ENCODE assay signal across 10 cellular contexts in the genomic region with DNA sequence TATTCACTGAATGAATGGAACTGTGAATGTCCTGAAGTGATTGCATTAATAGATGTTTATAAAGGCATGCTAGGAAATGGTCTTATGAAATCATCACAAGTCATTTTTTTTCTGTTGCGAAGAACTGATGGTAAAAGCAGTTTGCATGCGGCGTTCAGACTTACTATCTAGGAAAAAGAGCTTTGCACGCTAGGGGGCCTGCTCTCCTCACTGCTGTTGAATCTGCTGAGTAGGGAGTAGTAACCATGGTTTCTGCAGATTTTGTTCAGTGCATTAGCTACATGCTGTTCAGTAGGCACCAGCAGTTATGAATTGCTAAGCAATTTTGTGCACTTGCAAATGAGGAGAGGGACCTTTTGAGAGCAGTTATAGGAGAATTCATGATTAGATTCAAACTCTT. TPM values are rescaled to one million over a fixed set of nuclear protein-coding genes. Genes with fewer than 3 reads are reported as not detected.
DNase-seq lines count a peak whose midpoint lies in the region; ATAC-seq and TF ChIP-seq lines count a peak whose summit lies in the region.
"Had no signal": no experiment of that assay in that cellular context is flagged by ENCODE, and none has a peak within 500 bp of the region (broad histone marks: within the 10 kb centered on the region; RNA-seq: fewer than 3 reads in every experiment).

No MANE protein-coding gene starts in this region.

- DNase-seq in NCI-H146 (lab: John Stamatoyannopoulos, UW) (peak; percentile 4), NCI-H146 treated with DMSO at 0.1 percent for 48 hours (lab: John Stamatoyannopoulos, UW; ENCODE audit: unreplicated experiment) (no peak), WTC11 (ENCODE audit: low spot score) (peak; percentile 19), hepatocyte (ENCODE audit: low spot score) (peak; percentile 87), skeletal muscle cell (ENCODE audit: low read depth) (peak; percentile 76), NCI-H2196 (lab: John Stamatoyannopoulos, UW; ENCODE audit: unreplicated experiment) (no peak), SHP77 (lab: John Stamatoyannopoulos, UW) (no peak)
- DNase-seq in activated naive CD8-positive, alpha-beta T cell treated with anti-CD3 and anti-CD28 coated beads, Interleukin-2, amount 50 U/mL, for 24 hours = no peak
- DNase-seq: stimulated activated naive CD8-positive, alpha-beta T cell treated with anti-CD3 and anti-CD28 coated beads, Interleukin-15, amount 100 ng/mL, for 72 hours had no signal

- H3K4me3 ChIP-seq in hepatocyte = no peak overlapping the region
- no peak overlapping the region for H3K4me3 ChIP-seq in skeletal muscle cell (ENCODE audit: low read depth, low read length)

- no peaks in the 10 kb centered on the region for H4K20me1 ChIP-seq in hepatocyte (ENCODE audit: insufficient read depth, poor library complexity, severe bottlenecking)

- peaks cover 90% of the 10 kb centered on the region for H3K36me3 Mint-ChIP-seq in WTC11
- H3K36me3 Mint-ChIP-seq in activated naive CD8-positive, alpha-beta T cell treated with anti-CD3 and anti-CD28 coated beads, Interleukin-2, amount 50 U/mL, for 24 hours (ENCODE audit: low read depth) = peaks cover 67% of the 10 kb centered on the region

- CTCF ChIA-PET in WTC11 (lab: Charles Lee) = interaction anchor here (0.6 kb wide), 1 partner anchor 12 kb away, joined by 3 read pairs; no protein-coding TSS in a partner anchor

- H3K79me2 ChIP-seq in hepatocyte = no peaks in the 10 kb centered on the region

- H3K9me3 Mint-ChIP-seq in WTC11 = no peaks in the 10 kb centered on the region
- no peaks in the 10 kb centered on the region for H3K9me3 Mint-ChIP-seq in activated naive CD8-positive, alpha-beta T cell treated with anti-CD3 and anti-CD28 coated beads, Interleukin-2, amount 50 U/mL, for 24 hours
- H3K9me3 Mint-ChIP-seq: stimulated activated naive CD8-positive, alpha-beta T cell treated with anti-CD3 and anti-CD28 coated beads, Interleukin-15, amount 100 ng/mL, for 72 hours had no signal

- H2AFZ ChIP-seq in hepatocyte = no peak overlapping the region

- H3K27ac Mint-ChIP-seq in WTC11 = no peak overlapping the region
- no peak overlapping the region for H3K27ac Mint-ChIP-seq in activated naive CD8-positive, alpha-beta T cell treated with anti-CD3 and anti-CD28 coated beads, Interleukin-2, amount 50 U/mL, for 24 hours
- H3K27ac Mint-ChIP-seq: B cell; stimulated activated naive CD8-positive, alpha-beta T cell treated with anti-CD3 and anti-CD28 coated beads, Interleukin-15, amount 100 ng/mL, for 72 hours had no signal

- H3K9me3 ChIP-seq in hepatocyte (ENCODE audit: low read depth) = no peaks in the 10 kb centered on the region

- H3K4me2 ChIP-seq in hepatocyte = no peak overlapping the region

- 0 out of 2 replicates have a peak, but pooled peaks have one; percentile 38 for ATAC-seq in WTC11
- no peak for ATAC-seq in activated naive CD8-positive, alpha-beta T cell treated with anti-CD3 and anti-CD28 coated beads, Interleukin-2, amount 50 U/mL, for 24 hours
- ATAC-seq: stimulated activated naive CD8-positive, alpha-beta T cell treated with anti-CD3 and anti-CD28 coated beads, Interleukin-15, amount 100 ng/mL, for 72 hours had no signal

- TF ChIP-seq CTCF in WTC11 (IDR thresholded peaks at IDR 0.05) (no peak), hepatocyte (IDR thresholded peaks at IDR 0.05; ENCODE audit: poor library complexity) (peak; percentile 85)

- peaks cover 4% of the 10 kb centered on the region for H3K4me1 ChIP-seq in hepatocyte (ENCODE audit: insufficient read depth)

- H3K27me3 Mint-ChIP-seq in WTC11 (ENCODE audit: low read depth) = no peaks in the 10 kb centered on the region
- H3K27me3 Mint-ChIP-seq in activated naive CD8-positive, alpha-beta T cell treated with anti-CD3 and anti-CD28 coated beads, Interleukin-2, amount 50 U/mL, for 24 hours = no peaks in the 10 kb centered on the region
- H3K27me3 Mint-ChIP-seq: B cell; stimulated activated naive CD8-positive, alpha-beta T cell treated with anti-CD3 and anti-CD28 coated beads, Interleukin-15, amount 100 ng/mL, for 72 hours had no signal

- no peaks in the 10 kb centered on the region for H3K4me1 Mint-ChIP-seq in WTC11
- no peaks in the 10 kb centered on the region for H3K4me1 Mint-ChIP-seq in activated naive CD8-positive, alpha-beta T cell treated with anti-CD3 and anti-CD28 coated beads, Interleukin-2, amount 50 U/mL, for 24 hours
- H3K4me1 Mint-ChIP-seq: B cell; stimulated activated naive CD8-positive, alpha-beta T cell treated with anti-CD3 and anti-CD28 coated beads, Interleukin-15, amount 100 ng/mL, for 72 hours had no signal

- no peak overlapping the region for H3K27ac ChIP-seq in hepatocyte

- no peak overlapping the region for H3K4me3 Mint-ChIP-seq in WTC11
- no peak overlapping the region for H3K4me3 Mint-ChIP-seq in activated naive CD8-positive, alpha-beta T cell treated with anti-CD3 and anti-CD28 coated beads, Interleukin-2, amount 50 U/mL, for 24 hours
- H3K4me3 Mint-ChIP-seq: B cell; stimulated activated naive CD8-positive, alpha-beta T cell treated with anti-CD3 and anti-CD28 coated beads, Interleukin-15, amount 100 ng/mL, for 72 hours had no signal

- POLR2A ChIA-PET in WTC11 (lab: Charles Lee) = no interaction called here

- H3K36me3 ChIP-seq in hepatocyte (replicated peaks; ENCODE audit: insufficient read depth, low read depth) = no peaks in the 10 kb centered on the region

- no peaks in the 10 kb centered on the region for H3K27me3 ChIP-seq in hepatocyte

- H3K9me2 ChIP-seq in hepatocyte (replicated peaks; ENCODE audit: insufficient read depth) = no peaks in the 10 kb centered on the region

- 49% methylated on average over 4 of the region's 4 CpGs for WGBS in hepatocyte (ENCODE audit: low lambda C conversion rate, missing lambda C conversion rate)

TF ChIP-seq in WTC11, 78 proteins besides CTCF, POLR2A, EP300 and RAD21:
- TF ChIP-seq JAZF1 (CRISPR knock-in tag; IDR thresholded peaks at IDR 0.05) (no peak), E2F4 (CRISPR knock-in tag; IDR thresholded peaks at IDR 0.05; ENCODE audit: borderline replicate concordance, low read depth) (no peak), USF1 (CRISPR knock-in tag; IDR thresholded peaks at IDR 0.05) (no peak), NFYB (CRISPR knock-in tag; conservative IDR thresholded peaks at IDR 0.05; ENCODE audit: low read depth) (no peak), GRHL2 (CRISPR knock-in tag; IDR thresholded peaks at IDR 0.05; ENCODE audit: insufficient replicate concordance, severe bottlenecking) (no peak)
- TF ChIP-seq, protein P1, sequence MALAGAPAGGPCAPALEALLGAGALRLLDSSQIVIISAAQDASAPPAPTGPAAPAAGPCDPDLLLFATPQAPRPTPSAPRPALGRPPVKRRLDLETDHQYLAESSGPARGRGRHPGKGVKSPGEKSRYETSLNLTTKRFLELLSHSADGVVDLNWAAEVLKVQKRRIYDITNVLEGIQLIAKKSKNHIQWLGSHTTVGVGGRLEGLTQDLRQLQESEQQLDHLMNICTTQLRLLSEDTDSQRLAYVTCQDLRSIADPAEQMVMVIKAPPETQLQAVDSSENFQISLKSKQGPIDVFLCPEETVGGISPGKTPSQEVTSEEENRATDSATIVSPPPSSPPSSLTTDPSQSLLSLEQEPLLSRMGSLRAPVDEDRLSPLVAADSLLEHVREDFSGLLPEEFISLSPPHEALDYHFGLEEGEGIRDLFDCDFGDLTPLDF (CRISPR knock-in tag; IDR thresholded peaks at IDR 0.05) = no peak

RNA-seq across cellular contexts. Expression of gene CENPF, which starts 57.9 kb away (rescaled TPM):
- total RNA-seq in WTC11 (2021) = 137 to 166 TPM (median 143 TPM) in 3 replicates
- 16.8 and 18.3 TPM in 2 replicates for total RNA-seq in hepatocyte
- polyA plus RNA-seq in hepatocyte = 8.3 and 15.3 TPM in 2 replicates

Comparison
In these comparisons a context has a peak if more than half of its experiments do, and no peak if none do; other contexts are left out.
1. DNase-seq: peak in NCI-H146 (single experiment), WTC11 (single experiment), hepatocyte (single experiment) and skeletal muscle cell (single experiment); none in NCI-H146 treated with DMSO at 0.1 percent for 48 hours (single experiment), NCI-H2196 (single experiment), activated naive CD8-positive, alpha-beta T cell treated with anti-CD3 and anti-CD28 coated beads, Interleukin-2, amount 50 U/mL, for 24 hours (single experiment) and SHP77 (0 of 2).